In the genomic region with DNA sequence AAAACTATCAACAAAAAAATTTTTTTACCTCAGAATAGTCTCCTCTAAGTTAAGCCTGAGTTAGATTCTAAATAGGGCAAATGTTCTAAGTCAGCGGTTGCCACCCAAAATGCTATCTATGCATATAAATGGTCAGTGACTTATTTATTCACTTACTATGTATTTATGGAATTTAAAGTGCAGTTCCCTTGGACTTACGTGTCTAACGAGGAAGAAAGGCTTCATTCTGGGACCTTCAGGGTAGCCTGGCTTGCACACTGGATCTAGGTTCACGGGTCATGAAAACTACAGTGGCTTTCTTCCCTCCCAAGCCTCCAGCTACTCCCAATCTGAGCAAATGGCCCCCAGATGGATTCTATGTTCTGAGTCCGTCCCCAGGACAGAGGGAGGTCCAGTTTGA, we compare ENCODE assay signal across 10 cellular contexts.
DNase-seq lines count a peak whose midpoint lies in the region; ATAC-seq and TF ChIP-seq lines count a peak whose summit lies in the region.
"Had no signal": no experiment of that assay in that cellular context is flagged by ENCODE, and none has a peak within 500 bp of the region (broad histone marks: within the 10 kb centered on the region; RNA-seq: fewer than 3 reads in every experiment).

No MANE protein-coding gene starts in this region.

- no peak overlapping the region for H3K4me3 Mint-ChIP-seq in activated T-cell treated with anti-CD3 and anti-CD28 coated beads, Interleukin-2, amount 50 U/mL, for 24 hours
- peak overlapping the region; percentile 91 for H3K4me3 Mint-ChIP-seq in activated naive CD8-positive, alpha-beta T cell treated with anti-CD3 and anti-CD28 coated beads, Interleukin-2, amount 10 ng/mL, durations not matched to agents 7 days and 5 days
- no peak overlapping the region for H3K4me3 Mint-ChIP-seq in memory B cell

- peaks cover 55% of the 10 kb centered on the region for H3K4me1 Mint-ChIP-seq in activated T-cell treated with anti-CD3 and anti-CD28 coated beads, Interleukin-2, amount 50 U/mL, for 24 hours (ENCODE audit: low read depth)
- peaks cover 46% of the 10 kb centered on the region for H3K4me1 Mint-ChIP-seq in activated naive CD8-positive, alpha-beta T cell treated with anti-CD3 and anti-CD28 coated beads, Interleukin-2, amount 10 ng/mL, durations not matched to agents 7 days and 5 days
- peaks cover 45% of the 10 kb centered on the region for H3K4me1 Mint-ChIP-seq in memory B cell

- peak overlapping the region; percentile 96 for H3K27ac Mint-ChIP-seq in activated T-cell treated with anti-CD3 and anti-CD28 coated beads, Interleukin-2, amount 50 U/mL, for 24 hours
- H3K27ac Mint-ChIP-seq in activated naive CD8-positive, alpha-beta T cell treated with anti-CD3 and anti-CD28 coated beads, Interleukin-2, amount 10 ng/mL, durations not matched to agents 7 days and 5 days: peak overlapping the region; percentile 99
- peak overlapping the region; percentile 98 for H3K27ac Mint-ChIP-seq in memory B cell

- peaks cover 65% of the 10 kb centered on the region for H3K4me1 ChIP-seq in suprapubic skin

- no peak for TF ChIP-seq POLR2A in suprapubic skin (IDR thresholded peaks at IDR 0.05)

- H3K4me3 ChIP-seq in suprapubic skin: no peak overlapping the region

- no peaks in the 10 kb centered on the region for H3K36me3 ChIP-seq in suprapubic skin

- no peaks in the 10 kb centered on the region for H3K27me3 ChIP-seq in suprapubic skin

- DNase-seq in activated T-cell treated with anti-CD3 and anti-CD28 coated beads, Interleukin-2, amount 50 U/mL, for 24 hours: no peak
- DNase-seq in activated T-cell treated with anti-CD3 and anti-CD28 coated beads, Interleukin-2, amount 50 U/mL, for 48 hours: no peak
- no peak for DNase-seq in activated naive CD8-positive, alpha-beta T cell treated with anti-CD3 and anti-CD28 coated beads, Interleukin-2, amount 10 ng/mL, durations not matched to agents 7 days and 5 days
- no peak for DNase-seq in memory B cell (ENCODE audit: low spot score in 2 of 2)
- no peak for DNase-seq in suprapubic skin (ENCODE audit: low spot score in 2 of 2)
- DNase-seq in Ammon's horn (ENCODE audit: low spot score): no peak
- no peak for DNase-seq in NCI-H748 (lab: John Stamatoyannopoulos, UW; ENCODE audit: unreplicated experiment)
- DNase-seq: NCI-H2107, T1000 had no signal

- peak overlapping the region; percentile 93 for H3K27ac ChIP-seq in suprapubic skin

- H3K9me3 ChIP-seq in suprapubic skin: no peaks in the 10 kb centered on the region

- H3K9me3 Mint-ChIP-seq in activated T-cell treated with anti-CD3 and anti-CD28 coated beads, Interleukin-2, amount 50 U/mL, for 24 hours: no peaks in the 10 kb centered on the region
- peaks cover 3% of the 10 kb centered on the region for H3K9me3 Mint-ChIP-seq in activated naive CD8-positive, alpha-beta T cell treated with anti-CD3 and anti-CD28 coated beads, Interleukin-2, amount 10 ng/mL, durations not matched to agents 7 days and 5 days
- no peaks in the 10 kb centered on the region for H3K9me3 Mint-ChIP-seq in memory B cell

- ATAC-seq in activated naive CD8-positive, alpha-beta T cell treated with anti-CD3 and anti-CD28 coated beads, Interleukin-2, amount 10 ng/mL, durations not matched to agents 7 days and 5 days (ENCODE audit: low read depth): no peak
- ATAC-seq in memory B cell (ENCODE audit: low read depth) (no peak), HG03432 (IDR thresholded peaks at IDR 0.05; ENCODE audit: unreplicated experiment) (no peak)

- no peak for TF ChIP-seq CTCF in suprapubic skin (IDR thresholded peaks at IDR 0.05)

- 73% methylated on average over 5 of the region's 5 CpGs for whole genome bisulfite sequencing in suprapubic skin

- POLR2A ChIA-PET in activated naive CD8-positive, alpha-beta T cell treated with anti-CD3 and anti-CD28 coated beads, Interleukin-2, amount 10 ng/mL, durations not matched to agents 7 days and 5 days (lab: Charles Lee): interaction anchor here (0.7 to 9.8 kb wide), 23 partner anchors 9 to 135 kb away, joined by 3 to 310 read pairs (median 17); a partner anchor contains a TSS

- TF ChIP-seq EP300 in suprapubic skin (IDR thresholded peaks at IDR 0.05): no peak

- no peaks in the 10 kb centered on the region for H3K27me3 Mint-ChIP-seq in activated T-cell treated with anti-CD3 and anti-CD28 coated beads, Interleukin-2, amount 50 U/mL, for 24 hours
- no peaks in the 10 kb centered on the region for H3K27me3 Mint-ChIP-seq in activated naive CD8-positive, alpha-beta T cell treated with anti-CD3 and anti-CD28 coated beads, Interleukin-2, amount 10 ng/mL, durations not matched to agents 7 days and 5 days
- no peaks in the 10 kb centered on the region for H3K27me3 Mint-ChIP-seq in memory B cell

- H3K36me3 Mint-ChIP-seq in activated T-cell treated with anti-CD3 and anti-CD28 coated beads, Interleukin-2, amount 50 U/mL, for 24 hours (ENCODE audit: low read depth): no peaks in the 10 kb centered on the region
- H3K36me3 Mint-ChIP-seq in activated naive CD8-positive, alpha-beta T cell treated with anti-CD3 and anti-CD28 coated beads, Interleukin-2, amount 10 ng/mL, durations not matched to agents 7 days and 5 days: peaks cover 5% of the 10 kb centered on the region
- peaks cover 5% of the 10 kb centered on the region for H3K36me3 Mint-ChIP-seq in memory B cell
